ENCODE assay signal across 9 cellular contexts in genomic region chr19:19120308-19121156, GRCh38. TPM values are rescaled to one million over a fixed set of nuclear protein-coding genes. Genes with fewer than 3 reads are reported as not detected.
DNase-seq lines count a peak whose midpoint lies in the region; ATAC-seq and TF ChIP-seq lines count a peak whose summit lies in the region.
"Had no signal": no experiment of that assay in that cellular context is flagged by ENCODE, and none has a peak within 500 bp of the region (broad histone marks: within the 10 kb centered on the region; RNA-seq: fewer than 3 reads in every experiment).

No MANE protein-coding gene starts in this region.

- H3K79me1 ChIP-seq in trophoblast cell (ENCODE audit: low read length): peaks cover 3% of the 10 kb centered on the region

- BruUV-seq in PC-3 (replicated peaks; lab: Mats Ljungman, UMichigan): no TSS peak

- H3K4me2 ChIP-seq in PC-3 (ENCODE audit: low read length): no peak overlapping the region
- H3K4me2 ChIP-seq in trophoblast cell (ENCODE audit: low read length): peak overlapping the region; percentile 41
- H3K4me2 ChIP-seq: KMS-11 had no signal

- H3K27me3 ChIP-seq in HAP-1 (ENCODE audit: low read depth) (no peaks in the 10 kb centered on the region), PC-3 (ENCODE audit: low read length) (no peaks in the 10 kb centered on the region), trophoblast cell (ENCODE audit: insufficient read depth, low read length) (no peaks in the 10 kb centered on the region)

- peak overlapping the region; percentile 56 for H4K8ac ChIP-seq in trophoblast cell (ENCODE audit: low read depth, low read length)

- H4K12ac ChIP-seq in trophoblast cell (ENCODE audit: low read depth, low read length): peak overlapping the region; percentile 49

- CTCF ChIA-PET in PC-3 (lab: Charles Lee): no interaction called here

- no peaks in the 10 kb centered on the region for H3K9me3 ChIP-seq in HAP-1
- no peaks in the 10 kb centered on the region; the same call in 1 of the 2 replicates for H3K9me3 ChIP-seq in PC-3 (ENCODE audit: low read length)
- H3K9me3 ChIP-seq in trophoblast cell (ENCODE audit: insufficient read depth, low read depth, low read length): peaks cover 1% of the 10 kb centered on the region

- H2AK5ac ChIP-seq in trophoblast cell (ENCODE audit: low read length): no peak overlapping the region

- no peaks in the 10 kb centered on the region for H4K20me1 ChIP-seq in PC-3 (ENCODE audit: low read length)

- H2AFZ ChIP-seq in PC-3 (ENCODE audit: low read length) (no peak overlapping the region), trophoblast cell (ENCODE audit: insufficient read depth, low read length, poor library complexity) (peak overlapping the region; percentile 23)

- POLR2A ChIA-PET in PC-3 (lab: Charles Lee; ENCODE audit: unreplicated experiment): no interaction called here

- no peak for TF ChIP-seq CTCF in PC-3 (conservative IDR thresholded peaks at IDR 0.05; ENCODE audit: low read depth, low read length)
- TF ChIP-seq CTCF in fibroblast of the aortic adventitia (IDR thresholded peaks at IDR 0.05; ENCODE audit: insufficient read depth, low read length): no peak

- DNase-seq in HAP-1 (ENCODE audit: low spot score in 2 of 2) (peak; percentile 43 to 90), PC-3 (no peak), fibroblast of the aortic adventitia (ENCODE audit: low read depth) (peak; percentile 20), trophoblast cell (peak; percentile 45 to 52), NOMO-1 treated with DMSO at 0.1 percent for 48 hours (lab: John Stamatoyannopoulos, UW; ENCODE audit: unreplicated experiment) (no peak)

- no peak overlapping the region for H3K14ac ChIP-seq in trophoblast cell (ENCODE audit: low read length)

- peak overlapping the region; percentile 58 for H3K18ac ChIP-seq in trophoblast cell (ENCODE audit: low read length)

- H3K9me2 ChIP-seq in PC-3 (replicated peaks; ENCODE audit: low read length): no peaks in the 10 kb centered on the region

- no peak overlapping the region for H3K23ac ChIP-seq in trophoblast cell (ENCODE audit: low read length)

- no peaks in the 10 kb centered on the region for H3K79me2 ChIP-seq in PC-3 (ENCODE audit: low read length)
- no peaks in the 10 kb centered on the region for H3K79me2 ChIP-seq in trophoblast cell (ENCODE audit: control insufficient read depth, insufficient read depth, low read length, poor library complexity)

- H3K9ac ChIP-seq in PC-3 (ENCODE audit: low read length): no peak overlapping the region
- no peak overlapping the region for H3K9ac ChIP-seq in trophoblast cell (ENCODE audit: low read length)
- H3K9ac ChIP-seq: KMS-11 had no signal

- H3K27ac ChIP-seq in PC-3 (ENCODE audit: low read length) (no peak overlapping the region), trophoblast cell (ENCODE audit: low read depth, low read length) (no peak overlapping the region)
- H3K27ac ChIP-seq: KMS-11 had no signal

- H2BK12ac ChIP-seq in trophoblast cell (ENCODE audit: low read length): no peak overlapping the region

- H3K36me3 ChIP-seq in HAP-1 (replicated peaks) (peaks cover 28% of the 10 kb centered on the region), PC-3 (ENCODE audit: low read depth, low read length) (peaks cover 10% of the 10 kb centered on the region; the same call in 1 of the 2 replicates), trophoblast cell (ENCODE audit: control insufficient read depth in 1 of 2, insufficient read depth in 2 of 2, low read length in 2 of 2) (peaks cover 3 to 5% of the 10 kb centered on the region in 2 experiments)

- no peak overlapping the region for H2BK120ac ChIP-seq in trophoblast cell (ENCODE audit: insufficient read depth, low read length, poor library complexity)

- H2BK5ac ChIP-seq in trophoblast cell (ENCODE audit: low read depth, low read length, poor library complexity): no peak overlapping the region

- in situ Hi-C loops in HAP-1 (cut with MboI; ENCODE audit: low sequenced_read_pairs): no loop called here

- no CpG with 5 or more reads among the region's 34 CpGs for WGBS in trophoblast cell (ENCODE audit: extremely low coverage, insufficient coverage, insufficient read length)

- intact Hi-C loops in PC-3 (cut with micrococcal nuclease): no loop called here

- H4K91ac ChIP-seq in trophoblast cell (ENCODE audit: low read depth, low read length): no peak overlapping the region

- H3K4ac ChIP-seq in trophoblast cell (ENCODE audit: low read depth, low read length): no peak overlapping the region

- no peaks in the 10 kb centered on the region for H3F3A ChIP-seq in PC-3 (ENCODE audit: low read length, unreplicated experiment)

- H3K4me1 ChIP-seq in HAP-1 (no peaks in the 10 kb centered on the region), PC-3 (ENCODE audit: insufficient read depth, low read length) (no peaks in the 10 kb centered on the region), trophoblast cell (ENCODE audit: control insufficient read depth in 1 of 2, insufficient read depth in 2 of 2, low read length in 2 of 2) (no peaks in the 10 kb centered on the region)

- ATAC-seq in PC-3: peak; percentile 42; the same call in 1 of the 2 replicates
- no peak for ATAC-seq in GM21367 (IDR thresholded peaks at IDR 0.05; ENCODE audit: unreplicated experiment)
- ATAC-seq in GM19463 (IDR thresholded peaks at IDR 0.05; ENCODE audit: unreplicated experiment): no peak
- no peak for ATAC-seq in HG03108 (IDR thresholded peaks at IDR 0.05; ENCODE audit: unreplicated experiment)

- H3K4me3 ChIP-seq in HAP-1 (no peak overlapping the region), PC-3 (ENCODE audit: low read length) (no peak overlapping the region), fibroblast of the aortic adventitia (ENCODE audit: low read depth, low read length) (no peak overlapping the region), trophoblast cell (ENCODE audit: low read depth, low read length) (peak overlapping the region; percentile 4)

RNA-seq across cellular contexts. Expression of gene TMEM161A, which starts 17.7 kb away (rescaled TPM):
- total RNA-seq in PC-3 (2014; rRNA removed) (49.9 and 90.0 TPM in 2 replicates), fibroblast of the aortic adventitia (ENCODE audit: low replicate concordance) (6.7 and 9.3 TPM in 2 replicates)
- polyA plus RNA-seq in trophoblast cell (2013): 18.3 and 18.4 TPM in 2 replicates

RNA-seq across cellular contexts. Expression of gene MEF2B, which starts 49.5 kb away (rescaled TPM):
- 0.22 and 0.29 TPM in 2 replicates for total RNA-seq in PC-3 (2014; rRNA removed)
- total RNA-seq in fibroblast of the aortic adventitia (ENCODE audit: low replicate concordance): 0.27 TPM in 1 of 2 replicates, not detected in the other
- polyA plus RNA-seq in trophoblast cell (2013): 1.1 and 1.2 TPM in 2 replicates

RNA-seq across cellular contexts. Expression of gene SLC25A42, which starts 56.7 kb away (rescaled TPM):
- 8.0 and 8.8 TPM in 2 replicates for total RNA-seq in PC-3 (2014; rRNA removed)
- total RNA-seq in fibroblast of the aortic adventitia (ENCODE audit: low replicate concordance): 3.7 and 4.8 TPM in 2 replicates
- 3.2 and 3.3 TPM in 2 replicates for polyA plus RNA-seq in trophoblast cell (2013)

Comparison
In these comparisons a context has a peak if more than half of its experiments do, and no peak if none do; other contexts are left out.
1. DNase-seq: peak in HAP-1 (2 of 2), fibroblast of the aortic adventitia (single experiment) and trophoblast cell (2 of 2); none in PC-3 (single experiment) and NOMO-1 treated with DMSO at 0.1 percent for 48 hours (single experiment).